ENCODE assay signal across 19 cellular contexts in the genomic region with DNA sequence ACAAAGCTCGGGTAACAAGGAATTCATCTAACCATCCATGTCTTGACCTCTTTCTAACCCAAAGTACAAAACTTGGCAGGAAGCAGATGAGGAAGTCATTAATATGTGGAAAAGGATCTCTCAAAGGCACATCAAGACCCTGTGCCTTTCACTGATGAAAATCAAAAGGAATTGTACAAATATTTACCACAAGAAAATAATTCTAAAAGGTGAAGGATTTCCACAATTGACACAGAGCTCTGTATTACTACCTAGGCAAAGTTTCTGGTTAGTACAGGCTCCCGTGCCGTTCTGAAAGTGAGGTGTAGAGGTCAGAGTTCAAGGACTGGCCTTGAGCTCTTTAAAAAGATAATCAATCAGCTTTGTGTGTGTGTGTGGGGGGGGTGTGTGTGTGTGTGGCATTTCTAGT.
DNase-seq lines count a peak whose midpoint lies in the region; ATAC-seq and TF ChIP-seq lines count a peak whose summit lies in the region.
"Had no signal": no experiment of that assay in that cellular context is flagged by ENCODE, and none has a peak within 500 bp of the region (broad histone marks: within the 10 kb centered on the region; RNA-seq: fewer than 3 reads in every experiment).

No MANE protein-coding gene starts in this region.

- peaks cover 2% of the 10 kb centered on the region for H3K36me3 Mint-ChIP-seq in activated naive CD4-positive, alpha-beta T cell treated with anti-CD3 and anti-CD28 coated beads, Interleukin-2, amount 50 U/mL, for 24 hours
- H3K36me3 Mint-ChIP-seq in T-helper 17 cell (ENCODE audit: low read depth) = no peaks in the 10 kb centered on the region
- no peaks in the 10 kb centered on the region for H3K36me3 Mint-ChIP-seq in stimulated activated effector memory CD8-positive, alpha-beta T cell treated with anti-CD3 and anti-CD28 coated beads, Interleukin-12 subunit alpha, Interleukin-12 subunit beta, amount 100 ng/mL, for 72 hours
- peaks cover 4% of the 10 kb centered on the region for H3K36me3 Mint-ChIP-seq in activated CD4-positive, alpha-beta T cell treated with anti-CD3 and anti-CD28 coated beads, Interleukin-2, amount 10 ng/mL, durations not matched to agents 7 days and 5 days (ENCODE audit: low read depth)
- H3K36me3 Mint-ChIP-seq: natural killer cell; stimulated activated naive B cell treated with anti-CD40 and anti-IgM and Interleukin-4, amounts not matched to agents 10 μg/mL and 1 μg/mL and 100 μg/mL, for 72 hours had no signal

- DNase-seq in activated naive CD4-positive, alpha-beta T cell (lab: John Stamatoyannopoulos, UW) = no peak
- no peak for DNase-seq in T-helper 17 cell
- DNase-seq in fibroblast of mammary gland (ENCODE audit: low read depth) = peak; percentile 14
- DNase-seq in stimulated activated effector memory CD8-positive, alpha-beta T cell treated with anti-CD3 and anti-CD28 coated beads, Interleukin-12 subunit alpha, Interleukin-12 subunit beta, amount 100 ng/mL, for 72 hours (ENCODE audit: low spot score in 2 of 2) = no peak
- DNase-seq in NCI-H1092 treated with DMSO at 0.1 percent for 48 hours (lab: John Stamatoyannopoulos, UW) = no peak
- no peak for DNase-seq in activated CD4-positive, alpha-beta T cell treated with anti-CD3 and anti-CD28 coated beads, Interleukin-2, amount 10 ng/mL, durations not matched to agents 7 days and 5 days
- DNase-seq: DMS79; IMR-90; kidney glomerular epithelial cell; MM.1S; natural killer cell; NCI-H82; OCI-M1; pancreas; Right ventricle myocardium superior; stimulated activated naive B cell treated with anti-CD40 and anti-IgM and Interleukin-4, amounts not matched to agents 10 μg/mL and 1 μg/mL and 100 μg/mL, for 72 hours had no signal

- no peaks in the 10 kb centered on the region for H3K27me3 Mint-ChIP-seq in activated naive CD4-positive, alpha-beta T cell treated with anti-CD3 and anti-CD28 coated beads, Interleukin-2, amount 50 U/mL, for 24 hours
- no peaks in the 10 kb centered on the region for H3K27me3 Mint-ChIP-seq in T-helper 17 cell
- H3K27me3 Mint-ChIP-seq in activated CD4-positive, alpha-beta T cell treated with anti-CD3 and anti-CD28 coated beads, Interleukin-2, amount 10 ng/mL, durations not matched to agents 7 days and 5 days = peaks cover 8% of the 10 kb centered on the region

- H3K9me3 ChIP-seq in T-helper 17 cell (ENCODE audit: control insufficient read depth, low read length, poor library complexity, severe bottlenecking) = no peaks in the 10 kb centered on the region
- H3K9me3 ChIP-seq: pancreas had no signal

- peaks cover 63% of the 10 kb centered on the region for H3K4me1 Mint-ChIP-seq in activated naive CD4-positive, alpha-beta T cell treated with anti-CD3 and anti-CD28 coated beads, Interleukin-2, amount 50 U/mL, for 24 hours
- peaks cover 61% of the 10 kb centered on the region for H3K4me1 Mint-ChIP-seq in T-helper 17 cell
- H3K4me1 Mint-ChIP-seq in stimulated activated effector memory CD8-positive, alpha-beta T cell treated with anti-CD3 and anti-CD28 coated beads, Interleukin-12 subunit alpha, Interleukin-12 subunit beta, amount 100 ng/mL, for 72 hours = peaks cover 59% of the 10 kb centered on the region
- peaks cover 38% of the 10 kb centered on the region for H3K4me1 Mint-ChIP-seq in activated CD4-positive, alpha-beta T cell treated with anti-CD3 and anti-CD28 coated beads, Interleukin-2, amount 10 ng/mL, durations not matched to agents 7 days and 5 days

- ATAC-seq in T-helper 17 cell (no peak), HG03196 (IDR thresholded peaks at IDR 0.05; ENCODE audit: unreplicated experiment) (no peak)
- no peak for ATAC-seq in stimulated activated effector memory CD8-positive, alpha-beta T cell treated with anti-CD3 and anti-CD28 coated beads, Interleukin-12 subunit alpha, Interleukin-12 subunit beta, amount 100 ng/mL, for 72 hours
- ATAC-seq: natural killer cell; pancreas; stimulated activated naive B cell treated with anti-CD40 and anti-IgM and Interleukin-4, amounts not matched to agents 10 μg/mL and 1 μg/mL and 100 μg/mL, for 72 hours had no signal

- H3K27ac Mint-ChIP-seq in activated naive CD4-positive, alpha-beta T cell treated with anti-CD3 and anti-CD28 coated beads, Interleukin-2, amount 50 U/mL, for 24 hours = peak overlapping the region; percentile 85
- H3K27ac Mint-ChIP-seq in T-helper 17 cell = peak overlapping the region; percentile 100
- H3K27ac Mint-ChIP-seq in stimulated activated effector memory CD8-positive, alpha-beta T cell treated with anti-CD3 and anti-CD28 coated beads, Interleukin-12 subunit alpha, Interleukin-12 subunit beta, amount 100 ng/mL, for 72 hours = peak overlapping the region; percentile 24
- no peak overlapping the region for H3K27ac Mint-ChIP-seq in activated CD4-positive, alpha-beta T cell treated with anti-CD3 and anti-CD28 coated beads, Interleukin-2, amount 10 ng/mL, durations not matched to agents 7 days and 5 days
- H3K27ac Mint-ChIP-seq: natural killer cell; stimulated activated naive B cell treated with anti-CD40 and anti-IgM and Interleukin-4, amounts not matched to agents 10 μg/mL and 1 μg/mL and 100 μg/mL, for 72 hours had no signal

- peak overlapping the region; percentile 16 for H3K4me3 Mint-ChIP-seq in activated naive CD4-positive, alpha-beta T cell treated with anti-CD3 and anti-CD28 coated beads, Interleukin-2, amount 50 U/mL, for 24 hours
- peak overlapping the region; percentile 61 for H3K4me3 Mint-ChIP-seq in T-helper 17 cell
- no peak overlapping the region for H3K4me3 Mint-ChIP-seq in stimulated activated effector memory CD8-positive, alpha-beta T cell treated with anti-CD3 and anti-CD28 coated beads, Interleukin-12 subunit alpha, Interleukin-12 subunit beta, amount 100 ng/mL, for 72 hours
- H3K4me3 Mint-ChIP-seq in activated CD4-positive, alpha-beta T cell treated with anti-CD3 and anti-CD28 coated beads, Interleukin-2, amount 10 ng/mL, durations not matched to agents 7 days and 5 days = no peak overlapping the region
- H3K4me3 Mint-ChIP-seq: natural killer cell; stimulated activated naive B cell treated with anti-CD40 and anti-IgM and Interleukin-4, amounts not matched to agents 10 μg/mL and 1 μg/mL and 100 μg/mL, for 72 hours had no signal

- no peak overlapping the region for H3K4me3 ChIP-seq in fibroblast of mammary gland (ENCODE audit: control insufficient read depth, low read depth, low read length)
- H3K4me3 ChIP-seq: cardiac muscle cell, pancreas had no signal

- POLR2A ChIA-PET in activated CD4-positive, alpha-beta T cell treated with anti-CD3 and anti-CD28 coated beads, Interleukin-2, amount 10 ng/mL, durations not matched to agents 7 days and 5 days (lab: Charles Lee) = no interaction called here

- no peak for TF ChIP-seq CTCF in fibroblast of mammary gland (conservative IDR thresholded peaks at IDR 0.05; ENCODE audit: control insufficient read depth, insufficient read depth, low read depth, low read length)

- CTCF ChIA-PET in activated CD4-positive, alpha-beta T cell treated with anti-CD3 and anti-CD28 coated beads, Interleukin-2, amount 10 ng/mL, durations not matched to agents 7 days and 5 days (lab: Charles Lee) = interaction anchor here (1.1 kb wide), 1 partner anchor 10 kb away, joined by 4 read pairs; no protein-coding TSS in a partner anchor

- peaks cover 6% of the 10 kb centered on the region for H3K9me3 Mint-ChIP-seq in activated naive CD4-positive, alpha-beta T cell treated with anti-CD3 and anti-CD28 coated beads, Interleukin-2, amount 50 U/mL, for 24 hours
- no peaks in the 10 kb centered on the region for H3K9me3 Mint-ChIP-seq in stimulated activated effector memory CD8-positive, alpha-beta T cell treated with anti-CD3 and anti-CD28 coated beads, Interleukin-12 subunit alpha, Interleukin-12 subunit beta, amount 100 ng/mL, for 72 hours
- peaks cover under 1% of the 10 kb centered on the region for H3K9me3 Mint-ChIP-seq in activated CD4-positive, alpha-beta T cell treated with anti-CD3 and anti-CD28 coated beads, Interleukin-2, amount 10 ng/mL, durations not matched to agents 7 days and 5 days
- H3K9me3 Mint-ChIP-seq: natural killer cell; stimulated activated naive B cell treated with anti-CD40 and anti-IgM and Interleukin-4, amounts not matched to agents 10 μg/mL and 1 μg/mL and 100 μg/mL, for 72 hours had no signal

Comparison
In these comparisons a context has a peak if more than half of its experiments do, and no peak if none do; other contexts are left out.
1. H3K4me3 Mint-ChIP-seq: peak in activated naive CD4-positive, alpha-beta T cell treated with anti-CD3 and anti-CD28 coated beads, Interleukin-2, amount 50 U/mL, for 24 hours (single experiment) and T-helper 17 cell (single experiment); none in stimulated activated effector memory CD8-positive, alpha-beta T cell treated with anti-CD3 and anti-CD28 coated beads, Interleukin-12 subunit alpha, Interleukin-12 subunit beta, amount 100 ng/mL, for 72 hours (single experiment) and activated CD4-positive, alpha-beta T cell treated with anti-CD3 and anti-CD28 coated beads, Interleukin-2, amount 10 ng/mL, durations not matched to agents 7 days and 5 days (single experiment).